28 cellular contexts compared by ENCODE assay signal in genomic region chr7:16212610-16213009, GRCh38.
DNase-seq lines count a peak whose midpoint lies in the region; ATAC-seq, FAIRE-seq and TF ChIP-seq lines count a peak whose summit lies in the region.
"Had no signal": no experiment of that assay in that cellular context is flagged by ENCODE, and none has a peak within 500 bp of the region (broad histone marks: within the 10 kb centered on the region; RNA-seq: fewer than 3 reads in every experiment).

No MANE protein-coding gene starts in this region.

- H3K27me3 Mint-ChIP-seq in mesothelial cell of epicardium (ENCODE audit: low read depth) = no peaks in the 10 kb centered on the region
- H3K27me3 Mint-ChIP-seq in CD8-positive, alpha-beta memory T cell = peaks cover 0 to 2% of the 10 kb centered on the region in 2 donors
- H3K27me3 Mint-ChIP-seq: CD4-positive, alpha-beta memory T cell had no signal

- H2AFZ ChIP-seq in K562 (ENCODE audit: low read depth, low read length) = peak overlapping the region; percentile 72

- TF ChIP-seq CTCF in LNCaP clone FGC (IDR thresholded peaks at IDR 0.05; ENCODE audit: control insufficient read depth, extremely low read depth, insufficient read depth) (no peak), K562 (IDR thresholded peaks at IDR 0.05 in 2 of 3, conservative IDR thresholded peaks at IDR 0.05 in 1 of 3; ENCODE audit: insufficient read depth in 2 of 3, low read depth in 1 of 3, low read length in 3 of 3) (no peak), mesothelial cell of epicardium (IDR thresholded peaks at IDR 0.05; ENCODE audit: unreplicated experiment) (no peak), transverse colon (IDR thresholded peaks at IDR 0.05) (no peak)

- intact Hi-C loops in K562 (cut with micrococcal nuclease) (no loop called here), transverse colon (cut with DNase I; ENCODE audit: low total_unique reads) (no loop called here)

- H3K9me3 ChIP-seq in K562 (replicated peaks; ENCODE audit: control insufficient read depth, insufficient read depth, low read depth, low read length) (no peaks in the 10 kb centered on the region; the same call in 1 of the 2 replicates), transverse colon (no peaks in the 10 kb centered on the region)
- H3K9me3 ChIP-seq in CD8-positive, alpha-beta memory T cell (ENCODE audit: low read length) = no peaks in the 10 kb centered on the region
- H3K9me3 ChIP-seq: A549; BLaER1 treated with 17β-estradiol and CSF1 and Interleukin-3, amounts not matched to agents 10 nM and 100 nM; SK-N-SH had no signal

- TF ChIP-seq EP300 in K562 (IDR thresholded peaks at IDR 0.05; ENCODE audit: low read length) = no peak
- no peak for TF ChIP-seq EP300 in transverse colon (IDR thresholded peaks at IDR 0.05; ENCODE audit: low read depth)

- no peaks in the 10 kb centered on the region for H4K20me1 ChIP-seq in K562 (replicated peaks; ENCODE audit: control insufficient read depth, insufficient read depth, low read length)
- H4K20me1 ChIP-seq: BLaER1 treated with 17β-estradiol and CSF1 and Interleukin-3, amounts not matched to agents 10 nM and 100 nM had no signal

- H3K36me3 Mint-ChIP-seq in mesothelial cell of epicardium = no peaks in the 10 kb centered on the region
- peaks cover 0 to 4% (median 0%) of the 10 kb centered on the region in 3 donors for H3K36me3 Mint-ChIP-seq in CD8-positive, alpha-beta memory T cell
- H3K36me3 Mint-ChIP-seq: CD4-positive, alpha-beta memory T cell had no signal

- WGBS in K562 (ENCODE audit: insufficient coverage, low coverage, missing lambda C conversion rate) = 21% methylated on average over 3 of the region's 3 CpGs
- WGBS in transverse colon (ENCODE audit: low coverage in 1 of 2), 2 donors = 46 to 54% methylated on average over 2 to 3 of the region's 3 CpGs

- in situ Hi-C loops in K562 (cut with MboI) = no loop called here
- in situ Hi-C loops in transverse colon (cut with MboI; ENCODE audit: low pct_ligation_motif_present in 1 of 4, low pct_unique_long_range_greater_than_20kb in 1 of 4, low sequenced_read_pairs in 3 of 4) = no loop called here

- H3K27ac ChIP-seq in K562 (ENCODE audit: extremely low read depth, low read depth, low read length) (0 out of 3 replicates have a peak overlapping the region, but pooled peaks have one; percentile 26), transverse colon (peak overlapping the region; percentile 70 to 76 (median 72))
- H3K27ac ChIP-seq in CD8-positive, alpha-beta memory T cell (ENCODE audit: low read depth, low read length) = no peak overlapping the region
- H3K27ac ChIP-seq: A549; BLaER1 treated with 17β-estradiol and CSF1 and Interleukin-3, amounts not matched to agents 10 nM and 100 nM had no signal

- no peaks in the 10 kb centered on the region for H3K9me1 ChIP-seq in K562 (ENCODE audit: control insufficient read depth, insufficient read depth, low read length)

- peak; percentile 55 for FAIRE-seq in K562 (lab: Jason Lieb, UNC)
- FAIRE-seq: A549, GM12892, H1, HepG2, RCC 7860 had no signal

- no peak overlapping the region for H3K9ac ChIP-seq in K562 (ENCODE audit: insufficient read depth in 1 of 2, low read depth in 2 of 2, low read length in 2 of 2)
- H3K9ac ChIP-seq: BLaER1 treated with 17β-estradiol and CSF1 and Interleukin-3, amounts not matched to agents 10 nM and 100 nM; SK-N-SH had no signal

- POLR2A ChIA-PET in K562 (lab: Yijun Ruan, JAX) = no interaction called here
- POLR2A ChIA-PET in CD8-positive, alpha-beta memory T cell (lab: Charles Lee) = no interaction called here

- CTCF ChIA-PET in K562 (lab: Yijun Ruan, JAX; ENCODE audit: low intra/inter-chr PET ratio) = no interaction called here
- CTCF ChIA-PET in CD8-positive, alpha-beta memory T cell (lab: Charles Lee) = no interaction called here

- H3K4me1 ChIP-seq in K562 (replicated peaks in 1 of 2; ENCODE audit: control insufficient read depth in 2 of 2, insufficient read depth in 2 of 2, low read length in 2 of 2) (peaks cover 0 to 5% of the 10 kb centered on the region in 2 experiments; a peak in 1 of 5 replicates), transverse colon (peaks cover 0 to 27% (median 4%) of the 10 kb centered on the region in 4 donors)
- H3K4me1 ChIP-seq in CD8-positive, alpha-beta memory T cell (ENCODE audit: insufficient read depth, low read length) = no peaks in the 10 kb centered on the region
- H3K4me1 ChIP-seq: A549; BLaER1 treated with 17β-estradiol and CSF1 and Interleukin-3, amounts not matched to agents 10 nM and 100 nM had no signal

- H3K4me3 Mint-ChIP-seq in mesothelial cell of epicardium = no peak overlapping the region
- H3K4me3 Mint-ChIP-seq in CD8-positive, alpha-beta memory T cell = no peak overlapping the region
- H3K4me3 Mint-ChIP-seq: CD4-positive, alpha-beta memory T cell had no signal

- peaks cover 17% of the 10 kb centered on the region for H3K4me1 Mint-ChIP-seq in mesothelial cell of epicardium
- peaks cover 0 to 5% (median 0%) of the 10 kb centered on the region in 3 donors for H3K4me1 Mint-ChIP-seq in CD8-positive, alpha-beta memory T cell

- no TSS peak for BruUV-seq in K562 (replicated peaks; lab: Mats Ljungman, UMichigan)

- TF ChIP-seq POLR2A in K562 (conservative IDR thresholded peaks at IDR 0.05) (no peak), transverse colon (IDR thresholded peaks at IDR 0.05) (no peak)

- H3K4me2 ChIP-seq in K562 (ENCODE audit: insufficient read depth, low read length) = peak overlapping the region; percentile 23; the same call in 1 of the 2 replicates
- H3K4me2 ChIP-seq: A549; BLaER1 treated with 17β-estradiol and CSF1 and Interleukin-3, amounts not matched to agents 10 nM and 100 nM; SK-N-SH had no signal

- peak; percentile 63 for DNase-seq in LNCaP clone FGC (ENCODE audit: low read depth)
- DNase-seq in K562 (ENCODE audit: extremely low read depth in 1 of 4, low spot score in 3 of 4) = peak in 2 of 4 experiments; percentile 13 to 24
- DNase-seq in mesothelial cell of epicardium (ENCODE audit: low spot score in 2 of 2, unreplicated experiment in 2 of 2) = no peak
- peak; percentile 11 for DNase-seq in transverse colon
- no peak for DNase-seq in CD8-positive, alpha-beta memory T cell
- no peak for DNase-seq in activated CD8-positive, alpha-beta memory T cell treated with anti-CD3 and anti-CD28 coated beads, Interleukin-2, amount 50 U/mL, for 48 hours
- no peak for DNase-seq in HuH-7.5 (ENCODE audit: low spot score)
- DNase-seq: AML-193; CD4-positive, alpha-beta memory T cell; DMS153; DND-41; KBM-7; MM.1S; NCI-H1417 treated with DMSO at 0.1 percent for 48 hours; NCI-H1694 treated with DMSO at 0.1 percent for 48 hours; NCI-H2081; NCI-H2227 treated with DMSO at 0.1 percent for 48 hours; NCI-H510A; NCI-H69; SIG-M5; SK-N-SH; SW 1271 had no signal

- no peak for TF ChIP-seq RAD21 in K562 (CRISPR knock-in tag; conservative IDR thresholded peaks at IDR 0.05 in 1 of 2, IDR thresholded peaks at IDR 0.05 in 1 of 2)

- peak; percentile 86 for ATAC-seq in K562
- ATAC-seq: A549, HepG2 had no signal

- H3K4me3 ChIP-seq in LNCaP clone FGC (ENCODE audit: low read depth, low read length) (no peak overlapping the region), K562 (no peak overlapping the region), transverse colon (no peak overlapping the region)
- no peak overlapping the region for H3K4me3 ChIP-seq in CD8-positive, alpha-beta memory T cell (ENCODE audit: low read length)
- H3K4me3 ChIP-seq: A549; BLaER1 treated with 17β-estradiol and CSF1 and Interleukin-3, amounts not matched to agents 10 nM and 100 nM had no signal

- no peaks in the 10 kb centered on the region for H3K27me3 ChIP-seq in K562 (ENCODE audit: control insufficient read depth in 2 of 2, insufficient read depth in 2 of 2, low read length in 2 of 2)
- H3K27me3 ChIP-seq in transverse colon = no peaks in the 10 kb centered on the region
- no peaks in the 10 kb centered on the region for H3K27me3 ChIP-seq in CD8-positive, alpha-beta memory T cell (ENCODE audit: insufficient read depth, low read length, poor library complexity, severe bottlenecking)
- H3K27me3 ChIP-seq: BLaER1 treated with 17β-estradiol and CSF1 and Interleukin-3, amounts not matched to agents 10 nM and 100 nM had no signal

- no peaks in the 10 kb centered on the region for H3K79me2 ChIP-seq in K562 (ENCODE audit: control insufficient read depth, insufficient read depth, low read length)

- no peaks in the 10 kb centered on the region for H3K9me3 Mint-ChIP-seq in mesothelial cell of epicardium
- peaks cover 0 to 2% (median 0%) of the 10 kb centered on the region in 5 donors for H3K9me3 Mint-ChIP-seq in CD8-positive, alpha-beta memory T cell

- peak overlapping the region; percentile 74 for H3K27ac Mint-ChIP-seq in mesothelial cell of epicardium
- H3K27ac Mint-ChIP-seq in CD8-positive, alpha-beta memory T cell = no peak overlapping the region
- H3K27ac Mint-ChIP-seq: CD4-positive, alpha-beta memory T cell had no signal

- H3K36me3 ChIP-seq in K562 (ENCODE audit: control insufficient read depth, insufficient read depth, low read length) = no peaks in the 10 kb centered on the region
- H3K36me3 ChIP-seq in transverse colon = no peaks in the 10 kb centered on the region
- H3K36me3 ChIP-seq in CD8-positive, alpha-beta memory T cell (ENCODE audit: insufficient read depth, low read length) = no peaks in the 10 kb centered on the region
- H3K36me3 ChIP-seq: BLaER1 treated with 17β-estradiol and CSF1 and Interleukin-3, amounts not matched to agents 10 nM and 100 nM had no signal

TF ChIP-seq in K562, 482 proteins besides CTCF, POLR2A, EP300 and RAD21 (continues in another document):
- no peak for TF ChIP-seq SMAD2 (IDR thresholded peaks at IDR 0.05; ENCODE audit: low read depth, low read length)
- TF ChIP-seq, protein P1, sequence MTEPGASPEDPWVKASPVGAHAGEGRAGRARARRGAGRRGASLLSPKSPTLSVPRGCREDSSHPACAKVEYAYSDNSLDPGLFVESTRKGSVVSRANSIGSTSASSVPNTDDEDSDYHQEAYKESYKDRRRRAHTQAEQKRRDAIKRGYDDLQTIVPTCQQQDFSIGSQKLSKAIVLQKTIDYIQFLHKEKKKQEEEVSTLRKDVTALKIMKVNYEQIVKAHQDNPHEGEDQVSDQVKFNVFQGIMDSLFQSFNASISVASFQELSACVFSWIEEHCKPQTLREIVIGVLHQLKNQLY (CRISPR knock-in tag; conservative IDR thresholded peaks at IDR 0.05) = no peak
- TF ChIP-seq BMI1 (IDR thresholded peaks at IDR 0.05; ENCODE audit: low read length) = no peak
- no peak for TF ChIP-seq RBBP5 (IDR thresholded peaks at IDR 0.05; ENCODE audit: borderline replicate concordance, insufficient read depth, low read length, poor library complexity, severe bottlenecking)
- TF ChIP-seq, protein P2, sequence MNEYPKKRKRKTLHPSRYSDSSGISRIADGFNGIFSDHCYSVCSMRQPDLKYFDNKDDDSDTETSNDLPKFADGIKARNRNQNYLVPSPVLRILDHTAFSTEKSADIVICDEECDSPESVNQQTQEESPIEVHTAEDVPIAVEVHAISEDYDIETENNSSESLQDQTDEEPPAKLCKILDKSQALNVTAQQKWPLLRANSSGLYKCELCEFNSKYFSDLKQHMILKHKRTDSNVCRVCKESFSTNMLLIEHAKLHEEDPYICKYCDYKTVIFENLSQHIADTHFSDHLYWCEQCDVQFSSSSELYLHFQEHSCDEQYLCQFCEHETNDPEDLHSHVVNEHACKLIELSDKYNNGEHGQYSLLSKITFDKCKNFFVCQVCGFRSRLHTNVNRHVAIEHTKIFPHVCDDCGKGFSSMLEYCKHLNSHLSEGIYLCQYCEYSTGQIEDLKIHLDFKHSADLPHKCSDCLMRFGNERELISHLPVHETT (CRISPR knock-in tag; conservative IDR thresholded peaks at IDR 0.05 in 1 of 2, IDR thresholded peaks at IDR 0.05 in 1 of 2) = no peak

Comparison
In these comparisons a context has a peak if more than half of its experiments do, and no peak if none do; other contexts are left out.
1. DNase-seq: peak in LNCaP clone FGC (single experiment) and transverse colon (single experiment); none in mesothelial cell of epicardium (0 of 2), CD8-positive, alpha-beta memory T cell (0 of 5), activated CD8-positive, alpha-beta memory T cell treated with anti-CD3 and anti-CD28 coated beads, Interleukin-2, amount 50 U/mL, for 48 hours (single experiment) and HuH-7.5 (single experiment).